Comparison of ENCODE assay signal across 10 cellular contexts in the genomic region with DNA sequence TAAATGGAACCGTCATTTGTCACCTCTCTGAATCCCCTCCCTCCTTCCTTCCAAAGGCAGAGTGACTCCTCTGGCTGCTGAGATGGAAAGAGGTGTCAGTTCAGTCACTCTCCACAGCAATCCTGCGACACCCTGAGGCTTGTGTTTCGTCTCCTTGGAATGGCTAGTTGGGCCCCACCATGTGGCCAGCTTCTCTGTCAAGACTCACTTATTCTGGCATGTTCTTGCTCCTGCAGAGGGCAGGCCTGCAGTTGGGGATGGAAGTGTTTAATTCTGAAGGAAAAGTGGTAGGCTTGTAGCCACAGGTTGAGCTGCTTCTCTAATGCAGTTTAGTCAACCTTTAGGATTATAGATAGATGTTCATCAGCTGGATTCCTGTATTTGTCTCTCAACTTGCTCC.
DNase-seq lines count a peak whose midpoint lies in the region; ATAC-seq and TF ChIP-seq lines count a peak whose summit lies in the region.
"Had no signal": no experiment of that assay in that cellular context is flagged by ENCODE, and none has a peak within 500 bp of the region (broad histone marks: within the 10 kb centered on the region; RNA-seq: fewer than 3 reads in every experiment).

No MANE protein-coding gene starts in this region.

- H3K4me3 ChIP-seq in breast epithelium, result no peak overlapping the region
- no peak overlapping the region for H3K4me3 ChIP-seq in mammary epithelial cell (replicated peaks in 1 of 3; ENCODE audit: insufficient read depth in 1 of 3, low read depth in 2 of 3, low read length in 3 of 3)
- H3K4me3 ChIP-seq in transverse colon, result no peak overlapping the region
- H3K4me3 ChIP-seq: gastroesophageal sphincter had no signal

- no peak for TF ChIP-seq POLR2A in breast epithelium (IDR thresholded peaks at IDR 0.05)
- no peak for TF ChIP-seq POLR2A in transverse colon (IDR thresholded peaks at IDR 0.05)

- no peak overlapping the region for H3K27ac Mint-ChIP-seq in MCF 10A (ENCODE audit: low read depth, unreplicated experiment)

- intact Hi-C loops in MCF 10A (cut with micrococcal nuclease) (no loop called here), breast epithelium (cut with DNase I; ENCODE audit: low total_unique reads) (no loop called here), mammary epithelial cell (cut with micrococcal nuclease) (no loop called here), transverse colon (cut with DNase I; ENCODE audit: low total_unique reads) (no loop called here)

- H3K9me3 ChIP-seq in breast epithelium (no peaks in the 10 kb centered on the region), mammary epithelial cell (replicated peaks; ENCODE audit: insufficient read depth, low read length) (no peaks in the 10 kb centered on the region), transverse colon (no peaks in the 10 kb centered on the region)
- H3K9me3 ChIP-seq: gastroesophageal sphincter had no signal

- H4K20me1 ChIP-seq in mammary epithelial cell (ENCODE audit: insufficient read depth, low read length), result no peaks in the 10 kb centered on the region

- dilution Hi-C loops in mammary epithelial cell (cut with HindIII; ENCODE audit: low sequenced_read_pairs), result no loop called here

- H3K27me3 ChIP-seq in breast epithelium (no peaks in the 10 kb centered on the region), mammary epithelial cell (ENCODE audit: insufficient read depth, low read length) (no peaks in the 10 kb centered on the region), transverse colon (no peaks in the 10 kb centered on the region)
- H3K27me3 ChIP-seq: gastroesophageal sphincter had no signal

- H3K27me3 Mint-ChIP-seq in MCF 10A (ENCODE audit: insufficient read depth, unreplicated experiment), result no peaks in the 10 kb centered on the region

- BruUV-seq in MCF 10A (replicated peaks; lab: Mats Ljungman, UMichigan) (no TSS peak), mammary epithelial cell (replicated peaks; lab: Mats Ljungman, UMichigan) (no TSS peak)

- WGBS in mammary epithelial cell (ENCODE audit: low coverage, missing lambda C conversion rate), result 80% methylated on average over 2 of the region's 3 CpGs
- WGBS in transverse colon (ENCODE audit: low coverage in 1 of 2), 2 donors, result 80 to 82% methylated on average over 1 to 3 of the region's 3 CpGs

- H3K36me3 ChIP-seq in breast epithelium (no peaks in the 10 kb centered on the region), mammary epithelial cell (ENCODE audit: insufficient read depth, low read length) (no peaks in the 10 kb centered on the region), transverse colon (no peaks in the 10 kb centered on the region)
- H3K36me3 ChIP-seq: gastroesophageal sphincter had no signal

- CTCF ChIA-PET in MCF 10A (lab: Yijun Ruan, JAX) (interaction anchor here (0.7 to 1.2 kb wide), 3 partner anchors 152 to 475 kb away, joined by 3 to 5 read pairs (median 3); no protein-coding TSS in a partner anchor), mammary epithelial cell (lab: Charles Lee; ENCODE audit: low non-redundant PET) (no interaction called here)

- DNase-seq in MCF 10A (ENCODE audit: unreplicated experiment) (peak; percentile 21), breast epithelium (ENCODE audit: low spot score in 2 of 2) (no peak), mammary epithelial cell (peak; percentile 8), iris pigment epithelial cell (ENCODE audit: low read depth) (peak; percentile 7), transverse colon (peak; percentile 14), NCI-H748 (lab: John Stamatoyannopoulos, UW; ENCODE audit: unreplicated experiment) (no peak)
- DNase-seq: NCI-H1417 treated with DMSO at 0.1 percent for 48 hours had no signal

- no peaks in the 10 kb centered on the region for H3K36me3 Mint-ChIP-seq in MCF 10A (ENCODE audit: insufficient read depth, unreplicated experiment)

- H3K4me1 Mint-ChIP-seq in MCF 10A (ENCODE audit: insufficient read depth, unreplicated experiment), result no peaks in the 10 kb centered on the region

- POLR2A ChIA-PET in MCF 10A (lab: Yijun Ruan, JAX), result no interaction called here

- no peak overlapping the region for H3K27ac ChIP-seq in breast epithelium
- no peak overlapping the region for H3K27ac ChIP-seq in mammary epithelial cell (ENCODE audit: insufficient read depth, low read depth, low read length)
- no peak overlapping the region for H3K27ac ChIP-seq in transverse colon
- H3K27ac ChIP-seq: gastroesophageal sphincter had no signal

- no peak for ATAC-seq in GM18909 (IDR thresholded peaks at IDR 0.05; ENCODE audit: poor library complexity, unreplicated experiment)
- ATAC-seq in GM18517 (IDR thresholded peaks at IDR 0.05; ENCODE audit: unreplicated experiment), result no peak
- ATAC-seq: gastroesophageal sphincter had no signal

- TF ChIP-seq EP300 in transverse colon (IDR thresholded peaks at IDR 0.05; ENCODE audit: low read depth), result no peak

- no peak overlapping the region for H2AFZ ChIP-seq in mammary epithelial cell (ENCODE audit: low read depth, low read length)

- in situ Hi-C loops in mammary epithelial cell (cut with MboI; ENCODE audit: low sequenced_read_pairs in 2 of 2) (no loop called here), transverse colon (cut with MboI; ENCODE audit: low pct_ligation_motif_present in 1 of 4, low pct_unique_long_range_greater_than_20kb in 1 of 4, low sequenced_read_pairs in 3 of 4) (no loop called here)

- no peak overlapping the region for H3K4me3 Mint-ChIP-seq in MCF 10A (ENCODE audit: unreplicated experiment)

- H3K4me2 ChIP-seq in mammary epithelial cell (ENCODE audit: insufficient read depth, low read depth, low read length), result no peak overlapping the region

- no peak for TF ChIP-seq CTCF in MCF 10A (IDR thresholded peaks at IDR 0.05; ENCODE audit: unreplicated experiment)
- TF ChIP-seq CTCF in breast epithelium (IDR thresholded peaks at IDR 0.05), result no peak
- TF ChIP-seq CTCF in mammary epithelial cell (conservative IDR thresholded peaks at IDR 0.05 in 1 of 2, IDR thresholded peaks at IDR 0.05 in 1 of 2; ENCODE audit: extremely low read depth in 1 of 2, insufficient read depth in 1 of 2, low read depth in 1 of 2, low read length in 2 of 2), result peak in 1 of 2 donors; percentile 3
- peak in 1 of 5 experiments; percentile 7 for TF ChIP-seq CTCF in transverse colon (IDR thresholded peaks at IDR 0.05)

- no peak overlapping the region for H3K9ac ChIP-seq in mammary epithelial cell (ENCODE audit: insufficient read depth, low read length)

- H3K9me3 Mint-ChIP-seq in MCF 10A (ENCODE audit: unreplicated experiment), result no peaks in the 10 kb centered on the region

- no peaks in the 10 kb centered on the region for H3K79me2 ChIP-seq in mammary epithelial cell (ENCODE audit: insufficient read depth, low read length)

- H3K4me1 ChIP-seq in breast epithelium, result no peaks in the 10 kb centered on the region
- H3K4me1 ChIP-seq in mammary epithelial cell (ENCODE audit: insufficient read depth, low read length), result peaks cover 4% of the 10 kb centered on the region
- H3K4me1 ChIP-seq in transverse colon, result no peaks in the 10 kb centered on the region
- H3K4me1 ChIP-seq: gastroesophageal sphincter had no signal

Comparison
In these comparisons a context has a peak if more than half of its experiments do, and no peak if none do; other contexts are left out.
1. DNase-seq: peak in MCF 10A (single experiment), mammary epithelial cell (single experiment), iris pigment epithelial cell (single experiment) and transverse colon (single experiment); none in breast epithelium (0 of 2) and NCI-H748 (single experiment).